Comparison of ENCODE assay signal across 2 cellular contexts in genomic region chr1:27391511-27392095, GRCh38.
TF ChIP-seq lines count a peak whose summit lies in the region.

No MANE protein-coding gene starts in this region.

TF ChIP-seq in SK-N-SH, 30 proteins besides CTCF, POLR2A, EP300 and RAD21 (continued from another document):
- TF ChIP-seq ELF1 (IDR thresholded peaks at IDR 0.05) (no peak), GABPA (IDR thresholded peaks at IDR 0.05; ENCODE audit: low read depth) (no peak), REST (IDR thresholded peaks at IDR 0.05; ENCODE audit: low read depth, low read length) (no peak), USF2 (IDR thresholded peaks at IDR 0.05; ENCODE audit: borderline replicate concordance, low read depth, low read length) (no peak), FOXJ3 (CRISPR knock-in tag; IDR thresholded peaks at IDR 0.05) (no peak), MEF2A (IDR thresholded peaks at IDR 0.05; ENCODE audit: borderline replicate concordance, low read depth) (no peak), NFIC (IDR thresholded peaks at IDR 0.05; ENCODE audit: borderline replicate concordance) (no peak), CHD2 (IDR thresholded peaks at IDR 0.05; ENCODE audit: low read length, partially characterized antibody) (no peak), EZH2phosphoT487 (IDR thresholded peaks at IDR 0.05; ENCODE audit: borderline replicate concordance, low read depth) (no peak), TEAD4 (IDR thresholded peaks at IDR 0.05; ENCODE audit: borderline replicate concordance, insufficient read depth) (no peak), GATA2 (CRISPR knock-in tag; IDR thresholded peaks at IDR 0.05) (no peak)
TF ChIP-seq in SK-N-SH: peak in this region for 0.

TF ChIP-seq in SK-N-SH treated with all-trans-retinoic acid at 6 μM for 48 hours, 23 proteins besides CTCF, POLR2A, EP300 and RAD21 (continued from another document):
- TF ChIP-seq TSHZ2 (CRISPR knock-in tag; IDR thresholded peaks at IDR 0.05), result no peak
- TF ChIP-seq CREB5 (CRISPR knock-in tag; IDR thresholded peaks at IDR 0.05; ENCODE audit: low read depth), result no peak
- no peak for TF ChIP-seq ZFP3 (CRISPR knock-in tag; IDR thresholded peaks at IDR 0.05)
- no peak for TF ChIP-seq ZNF8 (CRISPR knock-in tag; IDR thresholded peaks at IDR 0.05)
- TF ChIP-seq TCF4 (CRISPR knock-in tag; IDR thresholded peaks at IDR 0.05; ENCODE audit: borderline replicate concordance), result no peak
- no peak for TF ChIP-seq ISL1 (CRISPR knock-in tag; IDR thresholded peaks at IDR 0.05)
- no peak for TF ChIP-seq GLIS3 (CRISPR knock-in tag; IDR thresholded peaks at IDR 0.05)
- no peak for TF ChIP-seq ESRRG (CRISPR knock-in tag; IDR thresholded peaks at IDR 0.05)
- no peak for TF ChIP-seq BACH2 (CRISPR knock-in tag; IDR thresholded peaks at IDR 0.05; ENCODE audit: borderline replicate concordance)
- no peak for TF ChIP-seq POU6F1 (CRISPR knock-in tag; IDR thresholded peaks at IDR 0.05; ENCODE audit: borderline replicate concordance, low read depth)
- no peak for TF ChIP-seq PPARA (CRISPR knock-in tag; IDR thresholded peaks at IDR 0.05; ENCODE audit: borderline replicate concordance)
- TF ChIP-seq CSRNP3 (CRISPR knock-in tag; IDR thresholded peaks at IDR 0.05), result no peak
